15 cellular contexts compared by ENCODE assay signal in genomic region chr16:86512860-86513470, GRCh38. TPM values are rescaled to one million over a fixed set of nuclear protein-coding genes. Genes with fewer than 3 reads are reported as not detected.
DNase-seq lines count a peak whose midpoint lies in the region; ATAC-seq and TF ChIP-seq lines count a peak whose summit lies in the region.
"Had no signal": no experiment of that assay in that cellular context is flagged by ENCODE, and none has a peak within 500 bp of the region (broad histone marks: within the 10 kb centered on the region; RNA-seq: fewer than 3 reads in every experiment).

No MANE protein-coding gene starts in this region.

- H3K9me3 ChIP-seq in RWPE2 (ENCODE audit: severe bottlenecking) (no peaks in the 10 kb centered on the region), neural progenitor cell (ENCODE audit: low read depth) (no peaks in the 10 kb centered on the region)
- H3K9me3 ChIP-seq: uterus had no signal

- TF ChIP-seq CTCF in AG09309 (IDR thresholded peaks at IDR 0.05; ENCODE audit: control insufficient read depth, insufficient read depth, low read depth, low read length, missing control alignments) (no peak), RWPE2 (IDR thresholded peaks at IDR 0.05; ENCODE audit: poor library complexity, severe bottlenecking) (no peak), fibroblast of pulmonary artery (IDR thresholded peaks at IDR 0.05; ENCODE audit: low read length, missing control alignments) (no peak), neural progenitor cell (IDR thresholded peaks at IDR 0.05) (no peak), GM10266 (IDR thresholded peaks at IDR 0.05; ENCODE audit: control insufficient read depth, insufficient read depth, low read depth, missing control alignments) (no peak)

- H3K4me1 ChIP-seq in RWPE2 (ENCODE audit: insufficient read depth, poor library complexity, severe bottlenecking) = no peaks in the 10 kb centered on the region
- peaks cover 22% of the 10 kb centered on the region for H3K4me1 ChIP-seq in neural progenitor cell

- H4K20me1 ChIP-seq in neural progenitor cell (ENCODE audit: low read depth) = peaks cover 95% of the 10 kb centered on the region

- H3K4me1 Mint-ChIP-seq in neural progenitor cell = peaks cover 11% of the 10 kb centered on the region

- peaks cover 66% of the 10 kb centered on the region for H3K27me3 Mint-ChIP-seq in neural progenitor cell (ENCODE audit: insufficient read depth, low read depth)

- no peaks in the 10 kb centered on the region for H3K36me3 Mint-ChIP-seq in neural progenitor cell

- no peak overlapping the region for H3K9ac ChIP-seq in neural progenitor cell

- H3K4me2 ChIP-seq in neural progenitor cell = no peak overlapping the region
- H3K4me2 ChIP-seq: PC-9 had no signal

- no peak overlapping the region for H2AFZ ChIP-seq in neural progenitor cell (replicated peaks)
- H2AFZ ChIP-seq: PC-9 had no signal

- DNase-seq in AG09309 (ENCODE audit: low read depth) = no peak
- DNase-seq in RWPE2 (ENCODE audit: low spot score) = peak; percentile 52
- no peak for DNase-seq in fibroblast of pulmonary artery (ENCODE audit: low read depth)
- DNase-seq in neural progenitor cell (ENCODE audit: low spot score) = no peak
- no peak for DNase-seq in NCI-H748 (lab: John Stamatoyannopoulos, UW; ENCODE audit: unreplicated experiment)
- no peak for DNase-seq in GM10266 (ENCODE audit: extremely low spot score)
- no peak for DNase-seq in activated T-cell treated with anti-CD3 and anti-CD28 coated beads, Interleukin-2, amount 50 U/mL, for 48 hours
- DNase-seq in activated CD4-positive, CD25-positive, alpha-beta regulatory T cell (lab: John Stamatoyannopoulos, UW) = no peak
- DNase-seq: activated CD4-positive, alpha-beta memory T cell treated with anti-CD3 and anti-CD28 coated beads for 36 hours; activated naive CD4-positive, alpha-beta T cell treated with anti-CD3 and anti-CD28 coated beads, Interleukin-2, amount 50 U/mL, for 16 hours; DMS53; PC-9; uterus had no signal

- H3K4me3 Mint-ChIP-seq in neural progenitor cell = peak overlapping the region; percentile 63
- H3K4me3 Mint-ChIP-seq: activated CD4-positive, alpha-beta memory T cell treated with anti-CD3 and anti-CD28 coated beads for 36 hours; central memory CD8-positive, alpha-beta T cell had no signal

- H3K4me3 ChIP-seq in AG09309 (ENCODE audit: control insufficient read depth, low read depth, low read length) (peak overlapping the region; percentile 73), RWPE2 (ENCODE audit: severe bottlenecking) (no peak overlapping the region), fibroblast of pulmonary artery (replicated peaks; ENCODE audit: low read depth, low read length) (peak overlapping the region; percentile 55), neural progenitor cell (no peak overlapping the region)
- H3K4me3 ChIP-seq: GM12878, PC-9 had no signal

- H3K36me3 ChIP-seq in RWPE2 (ENCODE audit: low read depth) = no peaks in the 10 kb centered on the region
- no peaks in the 10 kb centered on the region for H3K36me3 ChIP-seq in neural progenitor cell
- H3K36me3 ChIP-seq: uterus had no signal

- no peak for ATAC-seq in RWPE2 (ENCODE audit: low read depth)
- ATAC-seq: GM12878 had no signal

- H3K27me3 ChIP-seq in RWPE2 (ENCODE audit: insufficient read depth, poor library complexity, severe bottlenecking) (peaks cover 99% of the 10 kb centered on the region), neural progenitor cell (peaks cover 100% of the 10 kb centered on the region)

- H3F3A ChIP-seq in neural progenitor cell (ENCODE audit: low read depth) = peaks cover 27% of the 10 kb centered on the region

- H3K27ac Mint-ChIP-seq in neural progenitor cell = no peak overlapping the region
- H3K27ac Mint-ChIP-seq: activated CD4-positive, alpha-beta memory T cell treated with anti-CD3 and anti-CD28 coated beads for 36 hours had no signal

- H3K9me3 Mint-ChIP-seq in neural progenitor cell = no peaks in the 10 kb centered on the region
- H3K9me3 Mint-ChIP-seq: activated CD4-positive, alpha-beta memory T cell treated with anti-CD3 and anti-CD28 coated beads for 36 hours; central memory CD8-positive, alpha-beta T cell had no signal

- H3K27ac ChIP-seq in RWPE2 (ENCODE audit: poor library complexity, severe bottlenecking) (no peak overlapping the region), neural progenitor cell (no peak overlapping the region)
- H3K27ac ChIP-seq: PC-9 had no signal

- H3K79me2 ChIP-seq in neural progenitor cell (ENCODE audit: low read depth) = no peaks in the 10 kb centered on the region

RNA-seq across cellular contexts. Expression of gene FOXF1, which starts 2.6 kb away (rescaled TPM):
- total RNA-seq in neural progenitor cell (ENCODE audit: low replicate concordance) = not detected in 2 replicates
- total RNA-seq: activated CD4-positive, alpha-beta memory T cell treated with anti-CD3 and anti-CD28 coated beads for 36 hours; GM12878; PC-9 had no signal

RNA-seq across cellular contexts. Expression of gene MTHFSD, which starts 42.1 kb away (rescaled TPM):
- total RNA-seq in neural progenitor cell (ENCODE audit: low replicate concordance) = 17.4 and 34.6 TPM in 2 replicates

RNA-seq across cellular contexts. Expression of gene FOXC2, which starts 53.7 kb away (rescaled TPM):
- not detected in 2 replicates for total RNA-seq in neural progenitor cell (ENCODE audit: low replicate concordance)
- total RNA-seq: activated CD4-positive, alpha-beta memory T cell treated with anti-CD3 and anti-CD28 coated beads for 36 hours; GM12878; PC-9 had no signal

Comparison
In these comparisons a context has a peak if more than half of its experiments do, and no peak if none do; other contexts are left out.
1. H3K4me3 ChIP-seq: peak in AG09309 (single experiment) and fibroblast of pulmonary artery (single experiment); none in RWPE2 (single experiment) and neural progenitor cell (single experiment).